Comparison of ENCODE assay signal across 17 cellular contexts in the genomic region with DNA sequence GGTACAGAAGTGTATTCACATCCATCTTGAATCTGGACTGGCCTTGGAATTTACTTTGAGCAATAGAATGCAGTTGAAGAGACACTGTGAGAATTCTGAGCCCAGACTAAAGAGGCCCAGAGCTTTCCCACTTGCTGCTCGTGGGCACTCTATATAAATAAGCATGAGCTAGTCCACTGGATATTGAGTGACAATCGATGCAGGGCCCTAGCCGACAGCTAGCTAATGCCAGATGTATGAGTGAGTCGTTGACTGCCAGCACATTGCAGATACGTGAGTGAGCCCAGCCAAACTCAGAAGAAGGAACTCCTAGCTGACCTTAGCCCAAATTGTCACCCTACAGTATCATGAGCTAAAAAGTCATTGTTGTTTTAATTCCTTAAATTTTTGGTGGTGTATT. TPM values are rescaled to one million over a fixed set of nuclear protein-coding genes. Genes with fewer than 3 reads are reported as not detected.
DNase-seq lines count a peak whose midpoint lies in the region; ATAC-seq and TF ChIP-seq lines count a peak whose summit lies in the region.
"Had no signal": no experiment of that assay in that cellular context is flagged by ENCODE, and none has a peak within 500 bp of the region (broad histone marks: within the 10 kb centered on the region; RNA-seq: fewer than 3 reads in every experiment).

No MANE protein-coding gene starts in this region.

- TF ChIP-seq CTCF in Panc1 (IDR thresholded peaks at IDR 0.05) (no peak), brain microvascular endothelial cell (IDR thresholded peaks at IDR 0.05; ENCODE audit: low read depth, low read length, missing control alignments) (no peak)

- H3K27ac ChIP-seq in Panc1 (ENCODE audit: low read length): no peak overlapping the region
- H3K27ac ChIP-seq in brain microvascular endothelial cell: no peak overlapping the region
- H3K27ac ChIP-seq: 22Rv1, KMS-11, VCaP had no signal

- BruUV-seq in Panc1 (replicated peaks; lab: Mats Ljungman, UMichigan): no TSS peak

- intact Hi-C loops in Panc1 (cut with micrococcal nuclease; ENCODE audit: unreplicated experiment): no loop called here

- H3K4me2 ChIP-seq in skeletal muscle satellite cell (ENCODE audit: low read length): peak overlapping the region; percentile 5
- H3K4me2 ChIP-seq: KMS-11 had no signal

- DNase-seq in NCI-H2107 treated with DMSO at 0.1 percent for 48 hours (lab: John Stamatoyannopoulos, UW; ENCODE audit: unreplicated experiment): peak; percentile 60
- DNase-seq in NCI-H2107 (lab: John Stamatoyannopoulos, UW): no peak
- no peak for DNase-seq in Panc1 (ENCODE audit: low read depth, low spot score)
- peak; percentile 40 for DNase-seq in fibroblast of peridontal ligament (ENCODE audit: extremely low read depth)
- no peak for DNase-seq in CD1c-positive myeloid dendritic cell (ENCODE audit: extremely low spot score)
- no peak for DNase-seq in brain microvascular endothelial cell
- DNase-seq in stimulated activated CD4-positive, alpha-beta T cell treated with anti-CD3 and anti-CD28 coated beads, Interleukin-4, amount 100 ng/mL, for 1 hour: no peak
- DNase-seq: activated CD8-positive, alpha-beta T cell treated with anti-CD3 and anti-CD28 coated beads, Interleukin-2, amount 10 ng/mL, durations not matched to agents 7 days and 5 days; CD4-positive, alpha-beta memory T cell; NCI-H1694 treated with DMSO at 0.1 percent for 48 hours; NK-92 treated with Interleukin-12 subunit alpha and Interleukin-12 subunit beta, amount 100 ng/mL, for 24 hours had no signal

- POLR2A ChIA-PET in Panc1 (lab: Charles Lee): no interaction called here

- H3K36me3 ChIP-seq in Panc1 (ENCODE audit: control insufficient read depth, insufficient read depth, low read length): no peaks in the 10 kb centered on the region
- no peaks in the 10 kb centered on the region for H3K36me3 ChIP-seq in skeletal muscle satellite cell (ENCODE audit: insufficient read depth, low read length)
- no peaks in the 10 kb centered on the region for H3K36me3 ChIP-seq in brain microvascular endothelial cell (replicated peaks)

- H3K4me1 ChIP-seq in Panc1 (ENCODE audit: control insufficient read depth, insufficient read depth, low read length): no peaks in the 10 kb centered on the region
- peaks cover 8% of the 10 kb centered on the region for H3K4me1 ChIP-seq in skeletal muscle satellite cell (ENCODE audit: control insufficient read depth, insufficient read depth, low read length)

- no peak overlapping the region for H3K9ac ChIP-seq in skeletal muscle satellite cell (ENCODE audit: low read depth, low read length)
- H3K9ac ChIP-seq: KMS-11 had no signal

- ATAC-seq in Panc1: peak; percentile 71
- ATAC-seq: activated CD8-positive, alpha-beta T cell treated with anti-CD3 and anti-CD28 coated beads, Interleukin-2, amount 10 ng/mL, durations not matched to agents 7 days and 5 days; activated T-helper 17 cell treated with anti-CD3 and anti-CD28 coated beads, Interleukin-2, amount 50 U/mL, for 72 hours had no signal

- H3K27me3 ChIP-seq in Panc1 (ENCODE audit: control insufficient read depth, insufficient read depth, low read length) (no peaks in the 10 kb centered on the region), skeletal muscle satellite cell (ENCODE audit: control insufficient read depth, insufficient read depth, low read length) (no peaks in the 10 kb centered on the region), brain microvascular endothelial cell (replicated peaks) (no peaks in the 10 kb centered on the region)

- CTCF ChIA-PET in Panc1 (lab: Charles Lee): no interaction called here

- no peaks in the 10 kb centered on the region for H3K9me3 ChIP-seq in Panc1 (ENCODE audit: control insufficient read depth, insufficient read depth, low read depth, low read length)
- H3K9me3 ChIP-seq in skeletal muscle satellite cell (replicated peaks; ENCODE audit: low read length): no peaks in the 10 kb centered on the region

- H3K4me3 ChIP-seq in Panc1 (ENCODE audit: low read depth in 2 of 2, low read length in 2 of 2) (no peak overlapping the region), skeletal muscle satellite cell (ENCODE audit: low read length) (no peak overlapping the region), brain microvascular endothelial cell (ENCODE audit: low read depth, low read length) (no peak overlapping the region)

- in situ Hi-C loops in Panc1 (cut with HindIII; ENCODE audit: low pct_unique_long_range_greater_than_20kb, low sequenced_read_pairs): no loop called here
- in situ Hi-C loops in brain microvascular endothelial cell (cut with HindIII; ENCODE audit: low pct_ligation_motif_present, low sequenced_read_pairs): no loop called here

RNA-seq across cellular contexts. Expression of a gene that starts 24.9 kb away (rescaled TPM):
- 2.5 TPM for total RNA-seq in Panc1 (2021; ENCODE audit: unreplicated experiment)
- 0.27 TPM for polyA plus RNA-seq in Panc1 (2012; ENCODE audit: insufficient read length)
- total RNA-seq in skeletal muscle satellite cell (2012; rRNA removed): 71.2 and 78.6 TPM in 2 replicates
- total RNA-seq: activated CD8-positive, alpha-beta T cell treated with anti-CD3 and anti-CD28 coated beads, Interleukin-2, amount 10 ng/mL, durations not matched to agents 7 days and 5 days; activated T-helper 17 cell treated with anti-CD3 and anti-CD28 coated beads, Interleukin-2, amount 50 U/mL, for 72 hours; CD4-positive, alpha-beta memory T cell; G401 had no signal
- polyA plus RNA-seq: CD4-positive, alpha-beta memory T cell had no signal

Comparison
In these comparisons a context has a peak if more than half of its experiments do, and no peak if none do; other contexts are left out.
1. DNase-seq: peak in NCI-H2107 treated with DMSO at 0.1 percent for 48 hours (single experiment) and fibroblast of peridontal ligament (single experiment); none in NCI-H2107 (single experiment), Panc1 (single experiment), CD1c-positive myeloid dendritic cell (single experiment), brain microvascular endothelial cell (single experiment) and stimulated activated CD4-positive, alpha-beta T cell treated with anti-CD3 and anti-CD28 coated beads, Interleukin-4, amount 100 ng/mL, for 1 hour (single experiment).